In the genomic region with DNA sequence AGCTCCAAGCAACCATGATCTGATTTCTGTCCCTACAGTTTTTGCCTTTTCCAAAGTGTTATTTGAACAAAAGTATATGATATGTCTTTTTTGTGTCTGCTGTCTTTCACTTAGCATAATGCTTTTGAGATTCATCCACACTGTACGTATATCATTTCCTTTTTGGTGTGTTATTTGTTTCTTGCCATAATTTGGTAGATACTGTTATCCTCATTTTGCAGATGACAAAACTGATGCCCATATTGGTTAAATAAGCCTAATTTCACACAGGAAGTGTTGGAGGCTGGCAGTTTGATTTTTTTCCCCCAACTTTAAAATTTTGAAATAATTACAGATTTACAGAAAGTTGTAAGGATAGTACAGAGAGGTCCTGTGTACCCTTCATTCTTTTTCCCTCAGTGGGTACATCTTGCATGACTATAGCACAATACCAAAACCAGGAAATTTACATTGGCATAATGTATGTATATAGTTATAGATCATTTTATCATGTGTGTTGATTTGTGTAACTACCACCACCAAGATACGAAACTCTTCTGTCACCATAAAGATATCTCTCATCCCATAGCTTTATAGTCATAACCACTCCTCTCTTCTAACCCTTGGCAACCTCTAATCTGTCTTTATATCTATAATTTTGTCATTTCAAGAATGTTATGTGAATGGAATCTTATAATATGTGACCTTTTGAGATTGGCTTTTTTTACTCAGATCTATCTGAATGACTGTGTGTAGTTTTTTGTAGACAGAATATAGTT, we compare ENCODE assay signal across 31 cellular contexts. TPM values are rescaled to one million over a fixed set of nuclear protein-coding genes. Genes with fewer than 3 reads are reported as not detected.
DNase-seq lines count a peak whose midpoint lies in the region; ATAC-seq and TF ChIP-seq lines count a peak whose summit lies in the region.
"Had no signal": no experiment of that assay in that cellular context is flagged by ENCODE, and none has a peak within 500 bp of the region (broad histone marks: within the 10 kb centered on the region; RNA-seq: fewer than 3 reads in every experiment).

No MANE protein-coding gene starts in this region.

- peaks cover 13% of the 10 kb centered on the region for H3K9me3 Mint-ChIP-seq in MCF 10A (ENCODE audit: unreplicated experiment)
- peaks cover 4 to 9% (median 6%) of the 10 kb centered on the region in 6 donors for H3K9me3 Mint-ChIP-seq in immature natural killer cell

- H3K4me2 ChIP-seq in mammary epithelial cell (ENCODE audit: insufficient read depth, low read depth, low read length), result no peak overlapping the region

- CTCF ChIA-PET in mammary epithelial cell (lab: Charles Lee; ENCODE audit: low non-redundant PET) (no interaction called here), MCF 10A (lab: Yijun Ruan, JAX) (interaction anchor here (0.6 kb wide), 1 partner anchor 20 kb away, joined by 3 read pairs; no protein-coding TSS in a partner anchor)

- H3K36me3 Mint-ChIP-seq in MCF 10A (ENCODE audit: insufficient read depth, unreplicated experiment), result peaks cover 58% of the 10 kb centered on the region
- H3K36me3 Mint-ChIP-seq in immature natural killer cell, result peaks cover 34 to 50% (median 36%) of the 10 kb centered on the region in 3 donors

- ATAC-seq in activated CD4-positive, CD25-positive, alpha-beta regulatory T cell treated with anti-CD3 and anti-CD28 coated beads, Interleukin-2, amount 50 U/mL, for 24 hours, result peak; percentile 88 to 92
- no peak for ATAC-seq in GM21447 (IDR thresholded peaks at IDR 0.05; ENCODE audit: unreplicated experiment)
- ATAC-seq: gastroesophageal sphincter; HepG2; stimulated activated memory B cell treated with anti-CD40 and anti-IgM and Interleukin-4, amounts not matched to agents 10 μg/mL and 1 μg/mL and 100 μg/mL, for 72 hours had no signal

- in situ Hi-C loops in mammary epithelial cell (cut with MboI; ENCODE audit: low sequenced_read_pairs in 2 of 2), result no loop called here

- H3K27me3 ChIP-seq in mammary epithelial cell (ENCODE audit: insufficient read depth, low read length) (no peaks in the 10 kb centered on the region), esophagus squamous epithelium (no peaks in the 10 kb centered on the region)
- H3K27me3 ChIP-seq: gastroesophageal sphincter, Peyer's patch, sigmoid colon, testis had no signal

- H3K9me3 ChIP-seq in mammary epithelial cell (replicated peaks; ENCODE audit: insufficient read depth, low read length), result no peaks in the 10 kb centered on the region
- H3K9me3 ChIP-seq in esophagus squamous epithelium, result peaks cover 0 to 5% (median 0%) of the 10 kb centered on the region in 3 donors
- H3K9me3 ChIP-seq: Peyer's patch, prostate gland, sigmoid colon, testis had no signal

- H3K27ac Mint-ChIP-seq in MCF 10A (ENCODE audit: low read depth, unreplicated experiment) (no peak overlapping the region), immature natural killer cell (peak overlapping the region; percentile 62 to 82 (median 74))
- H3K27ac Mint-ChIP-seq: dendritic cell treated with granulocyte-macrophage colony-stimulating factor and Interleukin-4, amounts not matched to agents 40 ng/mL and 50 ng/mL, for 4 days; stimulated activated memory B cell treated with anti-CD40 and anti-IgM and Interleukin-4, amounts not matched to agents 10 μg/mL and 1 μg/mL and 100 μg/mL, for 72 hours had no signal

- H3K4me1 ChIP-seq in mammary epithelial cell (ENCODE audit: insufficient read depth, low read length) (peaks cover 8% of the 10 kb centered on the region), esophagus squamous epithelium (no peaks in the 10 kb centered on the region)
- H3K4me1 ChIP-seq: left ventricle myocardium inferior, Peyer's patch, prostate gland, sigmoid colon, testis had no signal

- TF ChIP-seq CTCF in mammary epithelial cell (conservative IDR thresholded peaks at IDR 0.05 in 1 of 2, IDR thresholded peaks at IDR 0.05 in 1 of 2; ENCODE audit: extremely low read depth in 1 of 2, insufficient read depth in 1 of 2, low read depth in 1 of 2, low read length in 2 of 2) (no peak), MCF 10A (IDR thresholded peaks at IDR 0.05; ENCODE audit: unreplicated experiment) (no peak), esophagus squamous epithelium (IDR thresholded peaks at IDR 0.05) (no peak)

- dilution Hi-C loops in mammary epithelial cell (cut with HindIII; ENCODE audit: low sequenced_read_pairs), result no loop called here

- H3K27ac ChIP-seq in mammary epithelial cell (ENCODE audit: insufficient read depth, low read depth, low read length) (no peak overlapping the region), esophagus squamous epithelium (no peak overlapping the region)
- H3K27ac ChIP-seq: 22Rv1, gastroesophageal sphincter, left ventricle myocardium inferior, Peyer's patch, prostate gland, sigmoid colon, testis had no signal

- H2AFZ ChIP-seq in mammary epithelial cell (ENCODE audit: low read depth, low read length), result no peak overlapping the region

- no peaks in the 10 kb centered on the region for H3K27me3 Mint-ChIP-seq in MCF 10A (ENCODE audit: insufficient read depth, unreplicated experiment)
- peaks cover 2 to 3% (median 2%) of the 10 kb centered on the region in 3 donors for H3K27me3 Mint-ChIP-seq in immature natural killer cell (ENCODE audit: low read depth in 3 of 3)
- H3K27me3 Mint-ChIP-seq: dendritic cell treated with granulocyte-macrophage colony-stimulating factor and Interleukin-4, amounts not matched to agents 40 ng/mL and 50 ng/mL, for 4 days; stimulated activated memory B cell treated with anti-CD40 and anti-IgM and Interleukin-4, amounts not matched to agents 10 μg/mL and 1 μg/mL and 100 μg/mL, for 72 hours had no signal

- 100% methylated on average over 2 of the region's 2 CpGs for WGBS in mammary epithelial cell (ENCODE audit: low coverage, missing lambda C conversion rate)
- WGBS in esophagus squamous epithelium, 2 donors, result 83 to 90% methylated on average over 2 of the region's 2 CpGs

- BruUV-seq in mammary epithelial cell (replicated peaks; lab: Mats Ljungman, UMichigan), result TSS peak; percentile 5
- BruUV-seq in MCF 10A (replicated peaks; lab: Mats Ljungman, UMichigan), result no TSS peak

- H3K9ac ChIP-seq in mammary epithelial cell (ENCODE audit: insufficient read depth, low read length), result no peak overlapping the region

- peaks cover 20% of the 10 kb centered on the region for H3K79me2 ChIP-seq in mammary epithelial cell (ENCODE audit: insufficient read depth, low read length)

- intact Hi-C loops in mammary epithelial cell (cut with micrococcal nuclease), result no loop called here
- intact Hi-C loops in MCF 10A (cut with micrococcal nuclease), result no loop called here
- intact Hi-C loops in esophagus squamous epithelium (cut with DNase I), result no loop called here

- DNase-seq in activated CD4-positive, CD25-positive, alpha-beta regulatory T cell (lab: John Stamatoyannopoulos, UW), result no peak
- DNase-seq in mammary epithelial cell, result no peak
- no peak for DNase-seq in MCF 10A (ENCODE audit: unreplicated experiment)
- peak in 1 of 3 donors; percentile 13 for DNase-seq in immature natural killer cell
- no peak for DNase-seq in esophagus squamous epithelium (lab: John Stamatoyannopoulos, UW)
- no peak for DNase-seq in GF-D8 (lab: John Stamatoyannopoulos, UW)
- DNase-seq: activated CD4-positive, alpha-beta T cell treated with anti-CD3 and anti-CD28 coated beads for 48 hours; central memory CD4-positive, alpha-beta T cell; DMS53; hippocampal formation; Karpas-422; left ventricle myocardium inferior; MV-4-11; NCI-H146; NCI-H2107; NCI-H748 treated with DMSO at 0.1 percent for 48 hours; nucleus accumbens; Peyer's patch; SIG-M5; sigmoid colon; stimulated activated CD4-positive, alpha-beta T cell treated with anti-CD3 and anti-CD28 coated beads, Interleukin-4, amount 100 ng/mL, for 24 hours; SW 1271; testis had no signal

- no peaks in the 10 kb centered on the region for H4K20me1 ChIP-seq in mammary epithelial cell (ENCODE audit: insufficient read depth, low read length)

- POLR2A ChIA-PET in MCF 10A (lab: Yijun Ruan, JAX), result interaction anchor here (1.3 kb wide), 1 partner anchor 11 kb away, joined by 3 read pairs; no protein-coding TSS in a partner anchor

- no peak overlapping the region for H3K4me3 ChIP-seq in mammary epithelial cell (replicated peaks in 1 of 3; ENCODE audit: insufficient read depth in 1 of 3, low read depth in 2 of 3, low read length in 3 of 3)
- no peak overlapping the region for H3K4me3 ChIP-seq in esophagus squamous epithelium
- H3K4me3 ChIP-seq: gastroesophageal sphincter, left ventricle myocardium inferior, Peyer's patch, prostate gland, sigmoid colon, testis had no signal

- no peak for TF ChIP-seq POLR2A in esophagus squamous epithelium (IDR thresholded peaks at IDR 0.05)

- H3K36me3 ChIP-seq in mammary epithelial cell (ENCODE audit: insufficient read depth, low read length) (peaks cover 14% of the 10 kb centered on the region), esophagus squamous epithelium (peaks cover 0 to 67% (median 0%) of the 10 kb centered on the region in 3 donors)
- H3K36me3 ChIP-seq: Peyer's patch, prostate gland had no signal

- H3K4me1 Mint-ChIP-seq in MCF 10A (ENCODE audit: insufficient read depth, unreplicated experiment) (peaks cover 8% of the 10 kb centered on the region), immature natural killer cell (peaks cover 53 to 88% of the 10 kb centered on the region in 2 donors)

- H3K4me3 Mint-ChIP-seq in MCF 10A (ENCODE audit: unreplicated experiment) (no peak overlapping the region), immature natural killer cell (peak overlapping the region; percentile 1 to 51 (median 23))
- H3K4me3 Mint-ChIP-seq: dendritic cell treated with granulocyte-macrophage colony-stimulating factor and Interleukin-4, amounts not matched to agents 40 ng/mL and 50 ng/mL, for 4 days; stimulated activated memory B cell treated with anti-CD40 and anti-IgM and Interleukin-4, amounts not matched to agents 10 μg/mL and 1 μg/mL and 100 μg/mL, for 72 hours had no signal

RNA-seq across cellular contexts. Expression of a gene that starts 55.6 kb away (rescaled TPM):
- total RNA-seq in mammary epithelial cell (10 to 100 TPM; 14.8 to 19.5 TPM), MCF 10A (2022) (15.8 and 19.5 TPM in 2 replicates), esophagus squamous epithelium (10 to 100 TPM; 12.6 to 24.6 (median 19.4) TPM)
- polyA plus RNA-seq in mammary epithelial cell (6.3 TPM), immature natural killer cell (10 to 100 TPM; 32.6 to 48.7 (median 45.9) TPM)
- 16.3 TPM for polyA minus RNA-seq in mammary epithelial cell
